Comparison of ENCODE assay signal across 14 cellular contexts in genomic region chr3:29751647-29752263, GRCh38.
"Had no signal": no experiment of that assay in that cellular context is flagged by ENCODE, and none has a peak within 500 bp of the region (broad histone marks: within the 10 kb centered on the region; RNA-seq: fewer than 3 reads in every experiment).

No MANE protein-coding gene starts in this region.

- H3K4me2 ChIP-seq: hepatocyte had no signal

- ATAC-seq: activated CD4-positive, CD25-positive, alpha-beta regulatory T cell treated with anti-CD3 and anti-CD28 coated beads, Interleukin-2, amount 50 U/mL, for 24 hours; natural killer cell; T-helper 17 cell had no signal

- H3K9me3 ChIP-seq: adrenal gland, prostate gland had no signal

- H2AFZ ChIP-seq: hepatocyte had no signal

- H3K27me3 ChIP-seq: adrenal gland, hepatocyte had no signal

- H3K4me1 ChIP-seq: prostate gland had no signal

- H3K4me3 ChIP-seq: adrenal gland, hepatocyte, lung, prostate gland had no signal

- H3K36me3 ChIP-seq: adrenal gland, prostate gland had no signal

- H3K27ac ChIP-seq: adrenal gland, hepatocyte, prostate gland had no signal

- DNase-seq: activated CD4-positive, alpha-beta T cell treated with anti-CD3 and anti-CD28 coated beads, Interleukin-2, amount 50 U/mL, for 4 hours; activated naive CD4-positive, alpha-beta T cell treated with anti-CD3 and anti-CD28 coated beads, Interleukin-2, amount 50 U/mL, for 16 hours; activated T-cell treated with anti-CD3 and anti-CD28 coated beads, Interleukin-2, amount 50 U/mL, for 1 hour; adrenal gland; cortex of kidney; effector memory CD4-positive, alpha-beta T cell; natural killer cell; occipital lobe; stimulated activated CD4-positive, alpha-beta T cell treated with anti-CD3 and anti-CD28 coated beads, Interleukin-2, amount 100 ng/mL, for 48 hours; T-helper 17 cell had no signal
